11 cellular contexts compared by ENCODE assay signal in the genomic region with DNA sequence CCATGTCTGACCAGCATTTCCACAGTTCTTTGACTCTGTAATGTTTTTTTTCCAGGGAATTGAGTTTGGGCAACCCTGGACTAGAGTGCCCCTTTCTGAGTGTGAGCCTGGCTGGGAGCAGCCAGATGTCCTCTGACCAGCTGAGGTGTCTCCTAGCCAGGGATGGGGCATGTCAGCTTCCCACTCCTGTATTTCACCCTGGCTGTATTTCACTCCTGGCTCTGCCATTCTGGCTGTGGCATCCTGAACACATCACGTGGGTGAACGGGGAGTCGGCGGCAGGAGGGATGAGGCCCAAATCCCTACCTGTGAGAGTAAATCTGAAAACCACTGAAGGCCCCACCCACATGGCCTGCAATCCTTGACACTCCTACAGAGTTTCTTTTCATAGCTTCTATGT. TPM values are rescaled to one million over a fixed set of nuclear protein-coding genes. Genes with fewer than 3 reads are reported as not detected.
DNase-seq lines count a peak whose midpoint lies in the region; ATAC-seq, FAIRE-seq and TF ChIP-seq lines count a peak whose summit lies in the region.
"Had no signal": no experiment of that assay in that cellular context is flagged by ENCODE, and none has a peak within 500 bp of the region (broad histone marks: within the 10 kb centered on the region; RNA-seq: fewer than 3 reads in every experiment).

No MANE protein-coding gene starts in this region.

- no peaks in the 10 kb centered on the region for H3K9me3 Mint-ChIP-seq in astrocyte (ENCODE audit: unreplicated experiment)
- peaks cover 0 to 3% (median 0%) of the 10 kb centered on the region in 11 donors for H3K9me3 Mint-ChIP-seq in naive thymus-derived CD4-positive, alpha-beta T cell
- H3K9me3 Mint-ChIP-seq: CD14-positive monocyte had no signal

- TF ChIP-seq POLR2A in heart left ventricle (IDR thresholded peaks at IDR 0.05) (no peak), uterus (IDR thresholded peaks at IDR 0.05) (no peak)

- H3K9me3 ChIP-seq in heart left ventricle (no peaks in the 10 kb centered on the region), astrocyte (ENCODE audit: insufficient read depth, low read depth, low read length) (no peaks in the 10 kb centered on the region), uterus (no peaks in the 10 kb centered on the region)
- H3K9me3 ChIP-seq in naive thymus-derived CD4-positive, alpha-beta T cell (ENCODE audit: control insufficient read depth in 2 of 3, low read length in 3 of 3) = no peaks in the 10 kb centered on the region

- H3K4me3 ChIP-seq in heart left ventricle = peak overlapping the region in 2 of 12 donors; percentile 12 to 31
- H3K4me3 ChIP-seq in astrocyte (ENCODE audit: insufficient read depth, low read depth, low read length) = no peak overlapping the region
- peak overlapping the region; percentile 29 for H3K4me3 ChIP-seq in naive thymus-derived CD4-positive, alpha-beta T cell (ENCODE audit: low read length)
- H3K4me3 ChIP-seq in uterus = no peak overlapping the region
- H3K4me3 ChIP-seq: GM12878, lung had no signal

- H4K20me1 ChIP-seq in astrocyte (ENCODE audit: insufficient read depth, low read length) = no peaks in the 10 kb centered on the region

- no peak overlapping the region for H3K4me3 Mint-ChIP-seq in astrocyte (ENCODE audit: unreplicated experiment)
- peak overlapping the region; percentile 77 to 88 (median 84) for H3K4me3 Mint-ChIP-seq in naive thymus-derived CD4-positive, alpha-beta T cell

- H3K4me1 ChIP-seq in heart left ventricle (peaks cover 0 to 79% (median 36%) of the 10 kb centered on the region in 12 donors), astrocyte (ENCODE audit: insufficient read depth, low read length) (peaks cover 29% of the 10 kb centered on the region), uterus (no peaks in the 10 kb centered on the region)
- peaks cover 88 to 91% of the 10 kb centered on the region in 2 donors for H3K4me1 ChIP-seq in naive thymus-derived CD4-positive, alpha-beta T cell (ENCODE audit: control insufficient read depth in 2 of 2, insufficient read depth in 2 of 2, low read length in 2 of 2)

- ATAC-seq in heart left ventricle (no peak), left ventricle myocardium superior (no peak)
- no peak for ATAC-seq in naive thymus-derived CD4-positive, alpha-beta T cell

- H3K27me3 Mint-ChIP-seq in astrocyte (ENCODE audit: low read depth, unreplicated experiment) = no peaks in the 10 kb centered on the region
- no peaks in the 10 kb centered on the region for H3K27me3 Mint-ChIP-seq in naive thymus-derived CD4-positive, alpha-beta T cell

- 40 to 48% (median 44%) methylated on average over 4 of the region's 4 CpGs for WGBS in heart left ventricle, 4 donors

- peak overlapping the region; percentile 34 for H3K9ac ChIP-seq in astrocyte (ENCODE audit: low read length)

- H2AFZ ChIP-seq in astrocyte (ENCODE audit: low read depth, low read length) = no peak overlapping the region

- no peak for TF ChIP-seq CTCF in heart left ventricle (IDR thresholded peaks at IDR 0.05)
- TF ChIP-seq CTCF in astrocyte (IDR thresholded peaks at IDR 0.05; ENCODE audit: insufficient read depth, low read depth, low read length) = no peak
- no peak for TF ChIP-seq CTCF in uterus (IDR thresholded peaks at IDR 0.05)

- peaks cover 31% of the 10 kb centered on the region for H3K4me1 Mint-ChIP-seq in astrocyte (ENCODE audit: low read depth, unreplicated experiment)
- H3K4me1 Mint-ChIP-seq in naive thymus-derived CD4-positive, alpha-beta T cell = peaks cover 67 to 98% (median 86%) of the 10 kb centered on the region in 7 donors

- H3K4me2 ChIP-seq in astrocyte (ENCODE audit: low read length) = no peak overlapping the region

- H3K27me3 ChIP-seq in heart left ventricle (no peaks in the 10 kb centered on the region), astrocyte (ENCODE audit: insufficient read depth, low read length) (no peaks in the 10 kb centered on the region), uterus (no peaks in the 10 kb centered on the region)
- no peaks in the 10 kb centered on the region for H3K27me3 ChIP-seq in naive thymus-derived CD4-positive, alpha-beta T cell (ENCODE audit: control insufficient read depth in 2 of 2, insufficient read depth in 2 of 2, low read length in 2 of 2)

- no peak overlapping the region for H3K27ac Mint-ChIP-seq in astrocyte (ENCODE audit: unreplicated experiment)
- peak overlapping the region; percentile 91 to 100 (median 99) for H3K27ac Mint-ChIP-seq in naive thymus-derived CD4-positive, alpha-beta T cell

- H3K36me3 ChIP-seq in heart left ventricle (peaks cover 0 to 47% (median 26%) of the 10 kb centered on the region in 9 donors), astrocyte (ENCODE audit: insufficient read depth, low read length) (no peaks in the 10 kb centered on the region), uterus (no peaks in the 10 kb centered on the region)
- no peaks in the 10 kb centered on the region for H3K36me3 ChIP-seq in naive thymus-derived CD4-positive, alpha-beta T cell (ENCODE audit: control insufficient read depth in 2 of 3, insufficient read depth in 3 of 3, low read length in 3 of 3)

- CTCF ChIA-PET in naive thymus-derived CD4-positive, alpha-beta T cell (lab: Charles Lee) = interaction anchor here (0.5 to 9.5 kb wide), 27 partner anchors 9 to 222 kb away, joined by 3 to 107 read pairs (median 5); partner anchors contain the start of genes KDM8 and NSMCE1

- H3K27ac ChIP-seq in heart left ventricle (peak overlapping the region; percentile 24 to 91 (median 58)), astrocyte (ENCODE audit: low read depth, low read length) (no peak overlapping the region), uterus (peak overlapping the region; percentile 81 to 86)
- peak overlapping the region; percentile 97 for H3K27ac ChIP-seq in naive thymus-derived CD4-positive, alpha-beta T cell (ENCODE audit: low read depth, low read length)

- H3K36me3 Mint-ChIP-seq in astrocyte (ENCODE audit: low read depth, unreplicated experiment) = peaks cover 6% of the 10 kb centered on the region
- H3K36me3 Mint-ChIP-seq in naive thymus-derived CD4-positive, alpha-beta T cell = peaks cover 0 to 23% (median 0%) of the 10 kb centered on the region in 5 donors

- POLR2A ChIA-PET in naive thymus-derived CD4-positive, alpha-beta T cell (lab: Charles Lee) = interaction anchor here (0.8 to 16.3 kb wide), 34 partner anchors 8 to 228 kb away, joined by 3 to 196 read pairs (median 6); partner anchors contain the start of genes IL21R, KDM8 and NSMCE1

- intact Hi-C loops in heart left ventricle (cut with DNase I) = loop anchor here in 9 of 10 donors (1.0 to 10.0 kb wide), 10 partner anchors 78 to 223 kb away; partner anchors contain the start of gene IL4R (in 5 of the 9)
- intact Hi-C loops in left ventricle myocardium superior (cut with micrococcal nuclease) = no loop called here
- intact Hi-C loops in naive thymus-derived CD4-positive, alpha-beta T cell (cut with micrococcal nuclease) = loop anchor here (1.0 to 5.0 kb wide), 20 partner anchors 20 to 1613 kb away; partner anchors contain the start of genes IL21R (in 2 of the 2), KDM8 (in 2 of the 2), NSMCE1 (in 2 of the 2) and TUFM (in 1 of the 2)
- intact Hi-C loops in uterus (cut with DNase I; ENCODE audit: low total_unique reads) = loop anchor here (10.0 kb wide), 1 partner anchor 130 kb away; no protein-coding TSS in a partner anchor

- FAIRE-seq in astrocyte (lab: Jason Lieb, UNC) (no peak), RCC 7860 (lab: Jason Lieb, UNC) (no peak)
- FAIRE-seq: GM12878 had no signal

- DNase-seq in heart left ventricle (peak in 1 of 5 donors; percentile 21), left ventricle myocardium superior (no peak), astrocyte (ENCODE audit: low read depth) (no peak), uterus (no peak), RCC 7860 (ENCODE audit: low spot score) (no peak), DMS79 treated with DMSO at 0.1 percent for 48 hours (lab: John Stamatoyannopoulos, UW) (no peak)
- DNase-seq in naive thymus-derived CD4-positive, alpha-beta T cell = peak in 1 of 9 donors; percentile 39
- DNase-seq in effector CD4-positive, alpha-beta T cell = no peak

- H3K79me2 ChIP-seq in astrocyte (ENCODE audit: insufficient read depth, low read length) = no peaks in the 10 kb centered on the region

RNA-seq across cellular contexts. Expression of gene KDM8, which starts 31.3 kb away (rescaled TPM):
- total RNA-seq in heart left ventricle (1 to 10 TPM; 2.0 to 8.4 (median 3.5) TPM), left ventricle myocardium superior (3.7 TPM), astrocyte (3.4 and 4.3 TPM in 2 replicates), uterus (10 to 100 TPM in 2 of 4 donors, 1 to 10 TPM in 1, not detected in 1; 4.1 to 31.0 (median 11.5) TPM)
- polyA plus RNA-seq in heart left ventricle = 1 to 10 TPM; 1.4 to 3.9 TPM
- total RNA-seq in naive thymus-derived CD4-positive, alpha-beta T cell = 10 to 100 TPM; 15.6 to 34.4 (median 19.0) TPM
- 10 to 100 TPM in 1 of 2 donors, 1 to 10 TPM in 1; 10.0 to 15.4 TPM for polyA plus RNA-seq in naive thymus-derived CD4-positive, alpha-beta T cell

RNA-seq across cellular contexts. Expression of gene NSMCE1, which starts 34.0 kb away (rescaled TPM):
- total RNA-seq in heart left ventricle (10 to 100 TPM; 29.6 to 48.7 (median 36.8) TPM), left ventricle myocardium superior (34.2 TPM), astrocyte (12.1 and 13.9 TPM in 2 replicates), uterus (10 to 100 TPM in 3 of 4 donors, 1 to 10 TPM in 1; 3.2 to 43.6 (median 35.6) TPM)
- 10 to 100 TPM; 38.2 to 40.1 TPM for polyA plus RNA-seq in heart left ventricle
- 100 to 1,000 TPM in 1 of 5 experiments, 10 to 100 TPM in 4; 45.5 to 106 (median 70.2) TPM for total RNA-seq in naive thymus-derived CD4-positive, alpha-beta T cell
- polyA plus RNA-seq in naive thymus-derived CD4-positive, alpha-beta T cell = 100 to 1,000 TPM; 200 to 220 TPM
